ENCODE assay signal across 12 cellular contexts in the genomic region with DNA sequence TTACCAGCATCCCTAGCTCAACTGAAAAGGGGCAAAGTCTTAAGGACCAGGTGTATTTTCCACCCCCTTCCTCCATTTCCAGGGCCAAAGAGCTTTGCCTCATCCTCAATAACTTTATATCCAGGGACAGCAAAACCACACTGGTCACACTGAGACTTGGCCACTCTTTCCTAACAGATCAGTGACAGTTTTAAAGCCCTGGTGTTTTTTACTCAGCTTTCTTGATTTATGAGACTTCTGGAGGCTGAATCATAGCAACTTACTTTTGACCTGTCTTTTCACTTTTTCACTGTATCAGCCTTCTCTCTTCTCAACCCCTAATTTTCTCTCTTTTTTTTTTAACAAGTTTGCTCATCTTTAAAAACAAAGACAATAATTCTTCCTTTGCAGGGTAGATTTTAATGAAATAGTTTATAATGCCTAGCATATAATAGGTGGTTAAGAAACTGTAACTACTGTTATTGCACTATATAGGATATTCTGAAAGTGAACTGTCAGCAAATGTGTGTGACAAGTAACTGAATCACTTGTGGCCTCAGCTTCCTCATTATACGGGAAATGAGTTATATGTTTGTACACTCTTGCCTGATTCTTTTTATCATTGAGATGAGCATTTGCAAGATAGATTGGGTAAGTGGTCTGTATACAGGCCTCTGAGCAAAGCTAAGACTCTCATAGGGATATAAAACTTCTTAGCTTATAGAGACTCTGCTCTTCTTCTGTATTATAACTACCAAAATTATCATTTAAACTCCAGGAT. TPM values are rescaled to one million over a fixed set of nuclear protein-coding genes. Genes with fewer than 3 reads are reported as not detected.
DNase-seq lines count a peak whose midpoint lies in the region; ATAC-seq, FAIRE-seq and TF ChIP-seq lines count a peak whose summit lies in the region.
"Had no signal": no experiment of that assay in that cellular context is flagged by ENCODE, and none has a peak within 500 bp of the region (broad histone marks: within the 10 kb centered on the region; RNA-seq: fewer than 3 reads in every experiment).

No MANE protein-coding gene starts in this region.

- H2AK9ac ChIP-seq in IMR-90 (replicated peaks; ENCODE audit: low read depth, low read length, poor library complexity): no peak overlapping the region

- no peak overlapping the region for H3K4ac ChIP-seq in IMR-90 (ENCODE audit: low read depth, low read length)

- dilution Hi-C loops in IMR-90 (cut with HindIII; ENCODE audit: low sequenced_read_pairs, unreplicated experiment): no loop called here

- peak; percentile 10 for DNase-seq in AG08395 (ENCODE audit: low spot score)
- peak; percentile 26 for DNase-seq in IMR-90
- no peak for DNase-seq in K562 (ENCODE audit: extremely low read depth in 1 of 4, low spot score in 3 of 4)
- DNase-seq in NCI-H510A treated with DMSO at 0.1 percent for 48 hours (lab: John Stamatoyannopoulos, UW): no peak
- DNase-seq in NCI-H510A (lab: John Stamatoyannopoulos, UW): no peak
- no peak for DNase-seq in OCI-M2 (lab: John Stamatoyannopoulos, UW; ENCODE audit: unreplicated experiment)
- DNase-seq in NCI-H2227 treated with DMSO at 0.1 percent for 48 hours (lab: John Stamatoyannopoulos, UW): no peak
- DNase-seq: activated CD4-positive, alpha-beta T cell treated with anti-CD3 and anti-CD28 coated beads for 48 hours; cortex of kidney; islet precursor cell had no signal

- H3K79me2 ChIP-seq in K562 (ENCODE audit: control insufficient read depth, insufficient read depth, low read length): no peaks in the 10 kb centered on the region

- H4K8ac ChIP-seq in IMR-90 (ENCODE audit: low read depth in 2 of 2, low read length in 2 of 2): no peak overlapping the region

- H3K9ac ChIP-seq in IMR-90 (ENCODE audit: low read depth, low read length) (no peak overlapping the region), K562 (ENCODE audit: insufficient read depth in 1 of 2, low read depth in 2 of 2, low read length in 2 of 2) (no peak overlapping the region)

- H2AFZ ChIP-seq in IMR-90 (replicated peaks; ENCODE audit: low read length, poor library complexity) (no peak overlapping the region), K562 (ENCODE audit: low read depth, low read length) (no peak overlapping the region)

- no peak overlapping the region for H3K56ac ChIP-seq in IMR-90 (ENCODE audit: extremely low read depth, insufficient read depth, low read length)

- no peak overlapping the region for H2BK20ac ChIP-seq in IMR-90 (ENCODE audit: low read depth, low read length)

- H3K14ac ChIP-seq in IMR-90 (replicated peaks; ENCODE audit: low read depth, low read length): no peak overlapping the region; the same call in 1 of the 2 replicates

- no peak overlapping the region for H3K18ac ChIP-seq in IMR-90 (ENCODE audit: low read depth, low read length)

- peaks cover 5% of the 10 kb centered on the region; the same call in 1 of the 2 replicates for H3K9me1 ChIP-seq in IMR-90 (ENCODE audit: insufficient read depth, low read length)
- H3K9me1 ChIP-seq in K562 (ENCODE audit: control insufficient read depth, insufficient read depth, low read length): no peaks in the 10 kb centered on the region

- TF ChIP-seq CTCF in IMR-90 (conservative IDR thresholded peaks at IDR 0.05; ENCODE audit: low read depth, low read length) (no peak), K562 (IDR thresholded peaks at IDR 0.05 in 2 of 3, conservative IDR thresholded peaks at IDR 0.05 in 1 of 3; ENCODE audit: insufficient read depth in 2 of 3, low read depth in 1 of 3, low read length in 3 of 3) (no peak)

- H2BK5ac ChIP-seq in IMR-90 (ENCODE audit: low read depth, low read length, poor library complexity, severe bottlenecking): peak overlapping the region; percentile 10

- H4K5ac ChIP-seq in IMR-90 (ENCODE audit: low read depth, low read length): no peak overlapping the region

- TF ChIP-seq RAD21 in IMR-90 (IDR thresholded peaks at IDR 0.05; ENCODE audit: low read length) (no peak), K562 (CRISPR knock-in tag; conservative IDR thresholded peaks at IDR 0.05 in 1 of 2, IDR thresholded peaks at IDR 0.05 in 1 of 2) (no peak)

- intact Hi-C loops in IMR-90 (cut with micrococcal nuclease): no loop called here
- intact Hi-C loops in K562 (cut with micrococcal nuclease): no loop called here

- no peak overlapping the region for H3K27ac ChIP-seq in IMR-90 (ENCODE audit: insufficient read depth, low read length)
- no peak overlapping the region for H3K27ac ChIP-seq in K562 (ENCODE audit: extremely low read depth, low read depth, low read length)

- H3K79me1 ChIP-seq in IMR-90 (ENCODE audit: low read depth in 1 of 2, low read length in 2 of 2): peaks cover 0 to 5% of the 10 kb centered on the region in 2 experiments; a peak in 2 of 4 replicates

- no peak overlapping the region for H4K91ac ChIP-seq in IMR-90 (ENCODE audit: insufficient read depth, low read depth, low read length)

- H3K27me3 ChIP-seq in IMR-90 (ENCODE audit: control insufficient read depth, insufficient read depth, low read length) (no peaks in the 10 kb centered on the region), K562 (ENCODE audit: control insufficient read depth in 2 of 2, insufficient read depth in 2 of 2, low read length in 2 of 2) (no peaks in the 10 kb centered on the region)

- H2BK120ac ChIP-seq in IMR-90 (ENCODE audit: low read depth, low read length): no peak overlapping the region

- no peak overlapping the region for H2AK5ac ChIP-seq in IMR-90 (ENCODE audit: low read depth, low read length)

- in situ Hi-C loops in IMR-90 (cut with MboI; ENCODE audit: low sequenced_read_pairs): loop anchor here (25.0 kb wide), 1 partner anchor 470 kb away; no protein-coding TSS in a partner anchor
- in situ Hi-C loops in K562 (cut with MboI): no loop called here

- no peak for FAIRE-seq in K562 (lab: Jason Lieb, UNC)
- FAIRE-seq: H1 had no signal

- H4K20me1 ChIP-seq in IMR-90 (ENCODE audit: insufficient read depth, low read length) (peaks cover 3% of the 10 kb centered on the region; the same call in 1 of the 2 replicates), K562 (replicated peaks; ENCODE audit: control insufficient read depth, insufficient read depth, low read length) (no peaks in the 10 kb centered on the region)

- POLR2A ChIA-PET in IMR-90 (lab: Charles Lee; ENCODE audit: unreplicated experiment): no interaction called here
- POLR2A ChIA-PET in K562 (lab: Yijun Ruan, JAX): interaction anchor here (0.6 to 0.7 kb wide), 2 partner anchors 39 to 940 kb away, joined by 3 read pairs; no protein-coding TSS in a partner anchor

- H3K9me3 ChIP-seq in IMR-90 (ENCODE audit: control insufficient read depth, insufficient read depth, low read length) (no peaks in the 10 kb centered on the region), K562 (replicated peaks; ENCODE audit: control insufficient read depth, insufficient read depth, low read depth, low read length) (no peaks in the 10 kb centered on the region)

- H3K4me3 ChIP-seq in IMR-90 (ENCODE audit: insufficient read depth, low read depth, low read length) (no peak overlapping the region), K562 (no peak overlapping the region)

- TF ChIP-seq EP300 in K562 (IDR thresholded peaks at IDR 0.05; ENCODE audit: low read length): no peak

- ATAC-seq in GM19397 (IDR thresholded peaks at IDR 0.05; ENCODE audit: unreplicated experiment) (peak; percentile 63), IMR-90 (ENCODE audit: low read depth) (peak; percentile 19; the same call in 1 of the 2 replicates), K562 (no peak)

- H3K4me1 ChIP-seq in IMR-90 (ENCODE audit: control insufficient read depth, insufficient read depth, low read length) (peaks cover 3% of the 10 kb centered on the region), K562 (replicated peaks in 1 of 2; ENCODE audit: control insufficient read depth in 2 of 2, insufficient read depth in 2 of 2, low read length in 2 of 2) (no peaks in the 10 kb centered on the region)

- no CpG with 5 or more reads among the region's 1 CpG for WGBS in IMR-90 (ENCODE audit: extremely low coverage in 2 of 2, insufficient read length in 1 of 2), 2 experiments
- 0% methylated on average over 1 of the region's 1 CpG for WGBS in K562 (ENCODE audit: insufficient coverage, low coverage, missing lambda C conversion rate)

- no peak overlapping the region for H2BK15ac ChIP-seq in IMR-90 (ENCODE audit: low read depth, low read length)

- CTCF ChIA-PET in IMR-90 (lab: Yijun Ruan, JAX): no interaction called here
- CTCF ChIA-PET in K562 (lab: Yijun Ruan, JAX; ENCODE audit: low intra/inter-chr PET ratio): no interaction called here

- TF ChIP-seq POLR2A in IMR-90 (IDR thresholded peaks at IDR 0.05; ENCODE audit: low read depth, low read length) (no peak), K562 (conservative IDR thresholded peaks at IDR 0.05) (no peak)

- H3K36me3 ChIP-seq in IMR-90 (ENCODE audit: control insufficient read depth, insufficient read depth, low read length) (peaks cover 19% of the 10 kb centered on the region), K562 (ENCODE audit: control insufficient read depth, insufficient read depth, low read length) (no peaks in the 10 kb centered on the region)

- no peak overlapping the region for H3K4me2 ChIP-seq in IMR-90 (ENCODE audit: low read depth, low read length)
- no peak overlapping the region for H3K4me2 ChIP-seq in K562 (ENCODE audit: insufficient read depth, low read length)

- H3K23ac ChIP-seq in IMR-90 (ENCODE audit: low read depth, low read length): no peak overlapping the region

- BruUV-seq in IMR-90 (replicated peaks; lab: Mats Ljungman, UMichigan) (no TSS peak), K562 (replicated peaks; lab: Mats Ljungman, UMichigan) (no TSS peak)

RNA-seq across cellular contexts. Expression of a gene that starts 19.7 kb away (rescaled TPM):
- 0.18 and 0.28 TPM in 2 replicates for total RNA-seq in IMR-90 (2012; rRNA removed)
- 0.09 and 0.12 TPM in 2 replicates for polyA plus RNA-seq in IMR-90 (2012; rRNA removed)
- 0.04 TPM in 1 of 2 replicates, not detected in the other for polyA plus RNA-seq in IMR-90 (2012; cell fraction: cytosol; rRNA removed)
- 0.16 TPM in 1 of 2 replicates, not detected in the other for polyA plus RNA-seq in IMR-90 (2012; cell fraction: nucleus; rRNA removed; ENCODE audit: low replicate concordance)
- not detected in 2 replicates for total RNA-seq in K562 (2011; cell fraction: chromatin; rRNA removed; ENCODE audit: low replicate concordance)
- total RNA-seq in K562 (2011; cell fraction: nucleolus; rRNA removed): not detected in 2 replicates
- total RNA-seq in K562 (2011; cell fraction: nucleoplasm; rRNA removed): not detected in 2 replicates
- total RNA-seq in K562 (2014; rRNA removed): not detected in 2 replicates
- not detected in 2 replicates for total RNA-seq in K562 (2014; rRNA removed; fragmentation: Illumina TruSeq; extraction: Trizol)
- total RNA-seq in K562 (2015; rRNA removed; fragmentation: Illumina TruSeq; extraction: Trizol): not detected in 2 replicates
- total RNA-seq in K562 (2021): not detected in 2 replicates
- polyA plus RNA-seq in K562 (2011; rRNA removed): not detected in 2 replicates
- polyA plus RNA-seq in K562 (2011; cell fraction: cytosol; rRNA removed): not detected in 2 replicates
- polyA plus RNA-seq in K562 (2011; cell fraction: nucleus; rRNA removed): not detected in 2 replicates
- polyA plus RNA-seq in K562 (2012): not detected in 2 replicates
- polyA plus RNA-seq in K562 (2014; fragmentation: Illumina TruSeq; extraction: Trizol): not detected in 2 replicates
- polyA plus RNA-seq in K562 (2014; fragmentation: Nextera tagmentation; extraction: Ambion mirVana): not detected
- polyA plus RNA-seq in K562 (2014; rRNA removed): not detected in 2 replicates
- not detected in 2 replicates for polyA minus RNA-seq in K562 (2011; rRNA and poly(A)+ RNA removed)
- polyA minus RNA-seq in K562 (2011; cell fraction: cytosol; rRNA and poly(A)+ RNA removed): not detected in 2 replicates
- polyA minus RNA-seq in K562 (2011; cell fraction: nucleus; rRNA and poly(A)+ RNA removed): not detected in 2 replicates

Comparison
In these comparisons a context has a peak if more than half of its experiments do, and no peak if none do; other contexts are left out.
1. DNase-seq: peak in AG08395 (single experiment) and IMR-90 (single experiment); none in K562 (0 of 4), NCI-H510A treated with DMSO at 0.1 percent for 48 hours (single experiment), NCI-H510A (single experiment), OCI-M2 (single experiment) and NCI-H2227 treated with DMSO at 0.1 percent for 48 hours (single experiment).